In the genomic region with DNA sequence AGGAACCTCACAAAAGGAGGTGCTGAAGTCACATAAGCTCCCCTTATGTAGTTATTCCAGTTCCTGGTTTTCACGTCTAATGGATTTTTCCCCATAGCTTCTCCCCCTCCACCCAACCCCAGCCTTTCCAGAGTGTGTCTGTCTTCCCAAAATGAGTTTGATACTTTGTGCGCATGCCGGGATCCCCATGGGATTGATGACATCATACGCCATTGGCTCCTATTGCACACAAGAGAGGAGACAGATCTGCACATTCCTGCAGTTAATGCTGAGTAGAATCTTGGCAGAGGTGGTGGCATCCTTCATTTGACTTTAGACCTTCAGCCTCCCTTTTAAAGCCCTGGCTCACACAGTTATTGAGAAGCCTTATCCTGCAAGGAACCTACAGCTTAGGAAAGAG, we compare ENCODE assay signal across 12 cellular contexts.
"Had no signal": no experiment of that assay in that cellular context is flagged by ENCODE, and none has a peak within 500 bp of the region (broad histone marks: within the 10 kb centered on the region; RNA-seq: fewer than 3 reads in every experiment).

No MANE protein-coding gene starts in this region.

- DNase-seq: activated CD4-positive, alpha-beta memory T cell treated with anti-CD3 and anti-CD28 coated beads, Interleukin-2, amount 10 ng/mL, durations not matched to agents 7 days and 5 days; activated CD4-positive, alpha-beta T cell treated with anti-CD3 and anti-CD28 coated beads for 36 hours; activated T-cell treated with anti-CD3 and anti-CD28 coated beads, Interleukin-2, amount 50 U/mL, for 72 hours; caudate nucleus; effector CD8-positive, alpha-beta T cell; spleen; stimulated activated CD4-positive, alpha-beta T cell treated with anti-CD3 and anti-CD28 coated beads, Interleukin-2, amount 100 ng/mL, for 24 hours; stimulated activated naive CD4-positive, alpha-beta T cell treated with Interleukin-2 at 50 U/mL for 16 hours; T-helper 9 cell; WERI-Rb-1 had no signal

- ATAC-seq: activated CD4-positive, alpha-beta T cell treated with anti-CD3 and anti-CD28 coated beads for 36 hours; activated T-cell treated with anti-CD3 and anti-CD28 coated beads, Interleukin-2, amount 50 U/mL, for 72 hours had no signal

- H3K36me3 ChIP-seq: spleen, thoracic aorta, WERI-Rb-1 had no signal

- H3K27me3 ChIP-seq: spleen had no signal

- H3K4me1 ChIP-seq: spleen had no signal

- H3K9me3 ChIP-seq: spleen, thoracic aorta had no signal

- H3K27ac ChIP-seq: coronary artery, spleen, thoracic aorta, WERI-Rb-1 had no signal

- H3K4me3 ChIP-seq: coronary artery, spleen, thoracic aorta had no signal
